Comparison of ENCODE assay signal across 1 cellular context in the genomic region with DNA sequence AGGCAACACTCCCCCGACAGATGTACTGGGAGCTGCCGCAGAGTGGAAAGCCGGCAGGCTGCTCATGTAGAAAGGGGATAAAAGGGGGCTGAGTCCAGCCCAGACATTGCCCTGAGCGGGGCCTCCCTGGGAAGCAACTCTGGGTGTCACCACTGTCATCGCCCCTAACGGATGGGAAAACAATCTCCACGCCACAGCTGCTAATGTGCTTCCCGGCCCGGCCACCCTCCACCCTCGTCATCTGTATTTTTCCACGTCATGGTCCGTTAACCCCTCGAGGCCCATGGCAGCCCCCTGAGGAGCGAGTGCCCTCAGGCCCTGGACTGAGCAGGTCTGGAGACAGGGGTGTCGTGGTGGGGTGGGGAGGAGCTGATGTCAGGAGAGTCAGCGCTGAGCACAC.
TF ChIP-seq lines count a peak whose summit lies in the region.

No MANE protein-coding gene starts in this region.

TF ChIP-seq in H1, 55 proteins besides CTCF, POLR2A, EP300 and RAD21:
- TF ChIP-seq ATF3 (IDR thresholded peaks at IDR 0.05; ENCODE audit: insufficient read depth, low read depth, low read length) (no peak), RFX5 (IDR thresholded peaks at IDR 0.05; ENCODE audit: borderline replicate concordance, low read depth, low read length) (no peak), NRF1 (IDR thresholded peaks at IDR 0.05; ENCODE audit: low read depth, low read length) (no peak), SRF (IDR thresholded peaks at IDR 0.05; ENCODE audit: low read depth, low read length) (no peak), TAF7 (optimal IDR thresholded peaks at IDR 0.05; ENCODE audit: borderline replicate concordance, low read depth, low read length) (no peak), JUN (IDR thresholded peaks at IDR 0.05; ENCODE audit: low read depth, low read length) (no peak), PHF8 (conservative IDR thresholded peaks at IDR 0.05; ENCODE audit: low read depth, low read length) (no peak), CBX5 (IDR thresholded peaks at IDR 0.05; ENCODE audit: low read depth, low read length) (no peak), KDM1A (IDR thresholded peaks at IDR 0.05; ENCODE audit: borderline replicate concordance, low read length) (no peak), BCL11A (IDR thresholded peaks at IDR 0.05; ENCODE audit: low read depth in 2 of 2, low read length in 2 of 2) (no peak), TBP (IDR thresholded peaks at IDR 0.05; ENCODE audit: low read depth, low read length) (no peak), BRCA1 (IDR thresholded peaks at IDR 0.05; ENCODE audit: low read depth, low read length) (no peak), CHD2 (IDR thresholded peaks at IDR 0.05; ENCODE audit: low read length) (no peak), POU5F1 (IDR thresholded peaks at IDR 0.05; ENCODE audit: low read depth, low read length) (no peak), RXRA (IDR thresholded peaks at IDR 0.05; ENCODE audit: insufficient read depth, low read depth, low read length) (no peak), BACH1 (IDR thresholded peaks at IDR 0.05; ENCODE audit: low read length) (no peak), MAFK (IDR thresholded peaks at IDR 0.05; ENCODE audit: low read depth, low read length) (no peak)
- TF ChIP-seq, protein P1, sequence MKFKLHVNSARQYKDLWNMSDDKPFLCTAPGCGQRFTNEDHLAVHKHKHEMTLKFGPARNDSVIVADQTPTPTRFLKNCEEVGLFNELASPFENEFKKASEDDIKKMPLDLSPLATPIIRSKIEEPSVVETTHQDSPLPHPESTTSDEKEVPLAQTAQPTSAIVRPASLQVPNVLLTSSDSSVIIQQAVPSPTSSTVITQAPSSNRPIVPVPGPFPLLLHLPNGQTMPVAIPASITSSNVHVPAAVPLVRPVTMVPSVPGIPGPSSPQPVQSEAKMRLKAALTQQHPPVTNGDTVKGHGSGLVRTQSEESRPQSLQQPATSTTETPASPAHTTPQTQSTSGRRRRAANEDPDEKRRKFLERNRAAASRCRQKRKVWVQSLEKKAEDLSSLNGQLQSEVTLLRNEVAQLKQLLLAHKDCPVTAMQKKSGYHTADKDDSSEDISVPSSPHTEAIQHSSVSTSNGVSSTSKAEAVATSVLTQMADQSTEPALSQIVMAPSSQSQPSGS (IDR thresholded peaks at IDR 0.05; ENCODE audit: low read length) = no peak
